In the genomic region with DNA sequence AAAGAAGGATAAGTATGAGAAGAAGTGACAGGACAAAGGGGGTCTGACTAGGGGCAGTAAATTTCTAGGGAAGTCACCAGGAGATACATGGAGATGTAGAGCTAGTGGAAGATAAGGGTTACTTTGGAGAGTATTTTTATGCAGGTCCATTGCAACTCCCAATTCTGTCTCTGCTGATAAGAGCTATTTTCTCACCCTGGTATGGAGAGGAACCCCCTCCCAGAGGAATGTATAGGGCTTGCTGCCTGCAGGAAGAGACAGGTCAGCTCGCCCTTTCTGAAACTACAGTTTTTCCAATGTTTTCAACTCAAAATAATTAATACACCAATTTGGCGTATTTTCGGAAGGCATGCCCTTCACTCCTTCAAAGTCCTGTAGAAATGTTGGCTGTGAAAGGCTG, we compare ENCODE assay signal across 1 cellular context.
TF ChIP-seq lines count a peak whose summit lies in the region.

No MANE protein-coding gene starts in this region.

TF ChIP-seq in SK-N-SH, 30 proteins besides CTCF, POLR2A, EP300 and RAD21 (continued from another document):
- TF ChIP-seq PBX3 (IDR thresholded peaks at IDR 0.05) (no peak), FOXM1 (IDR thresholded peaks at IDR 0.05; ENCODE audit: low read depth) (no peak)
